Comparison of ENCODE assay signal across 25 cellular contexts in the genomic region with DNA sequence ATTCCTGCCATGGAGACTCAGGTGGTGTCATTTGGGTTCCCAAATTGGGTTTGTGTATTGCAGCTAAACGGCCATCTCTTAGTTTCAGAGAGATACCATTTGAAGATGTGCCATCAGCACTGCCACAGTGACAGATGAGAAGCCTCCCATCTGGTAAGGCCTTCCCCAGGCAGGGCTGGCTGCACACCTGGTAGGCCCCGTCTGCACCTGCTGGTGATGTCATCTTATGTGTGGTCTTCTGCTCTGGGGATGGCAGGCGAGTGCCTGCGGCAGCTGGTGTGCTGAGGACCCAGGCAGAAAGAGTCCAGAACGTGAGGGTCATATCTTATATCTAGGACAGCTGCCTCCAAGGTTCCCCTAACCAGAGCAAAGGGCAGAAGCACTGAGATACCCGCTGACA.
A peak's percentile ranks its signal among the peaks of the same experiment; 100 is the strongest.
DNase-seq lines count a peak whose midpoint lies in the region; ATAC-seq and TF ChIP-seq lines count a peak whose summit lies in the region.
"Had no signal": no experiment of that assay in that cellular context is flagged by ENCODE, and none has a peak within 500 bp of the region (broad histone marks: within the 10 kb centered on the region; RNA-seq: fewer than 3 reads in every experiment).

No MANE protein-coding gene starts in this region.

- no peak overlapping the region for H3K9ac ChIP-seq in endodermal cell (ENCODE audit: extremely low read depth, low read length, poor library complexity, severe bottlenecking)
- H3K9ac ChIP-seq: GM23248 had no signal

- no peak overlapping the region for H3K27ac ChIP-seq in endodermal cell (ENCODE audit: low read depth, low read length)
- H3K27ac ChIP-seq: breast epithelium, colonic mucosa, esophagus squamous epithelium, gastroesophageal sphincter, GM23248, PC-9, SJSA1, uterus had no signal

- peaks cover 5% of the 10 kb centered on the region for H3K27me3 ChIP-seq in endodermal cell (ENCODE audit: control insufficient read depth, insufficient read depth, low read length, poor library complexity, severe bottlenecking)
- H3K27me3 ChIP-seq: breast epithelium, colonic mucosa, esophagus squamous epithelium, gastroesophageal sphincter, uterus had no signal

- H3K4me1 Mint-ChIP-seq in endodermal cell = no peaks in the 10 kb centered on the region
- H3K4me1 Mint-ChIP-seq: stimulated activated naive B cell treated with anti-CD40 and anti-IgM and Interleukin-4, amounts not matched to agents 10 μg/mL and 1 μg/mL and 100 μg/mL, for 72 hours had no signal

- no peak for ATAC-seq in HG03378 (IDR thresholded peaks at IDR 0.05; ENCODE audit: unreplicated experiment)
- ATAC-seq: activated CD8-positive, alpha-beta T cell treated with anti-CD3 and anti-CD28 coated beads, Interleukin-2, amount 10 ng/mL, durations not matched to agents 7 days and 5 days; effector memory CD8-positive, alpha-beta T cell; gastroesophageal sphincter; stimulated activated naive B cell treated with anti-CD40 and anti-IgM and Interleukin-4, amounts not matched to agents 10 μg/mL and 1 μg/mL and 100 μg/mL, for 72 hours had no signal

- H3K36me3 ChIP-seq in endodermal cell (ENCODE audit: control insufficient read depth, insufficient read depth, low read length) = no peaks in the 10 kb centered on the region
- H3K36me3 ChIP-seq: breast epithelium, colonic mucosa, esophagus squamous epithelium, gastroesophageal sphincter, SJSA1, uterus had no signal

- no peak overlapping the region for H3K4me3 ChIP-seq in endodermal cell (ENCODE audit: low read length)
- H3K4me3 ChIP-seq: breast epithelium, colonic mucosa, esophagus squamous epithelium, gastroesophageal sphincter, GM23248, PC-9, SJSA1, uterus had no signal

- no peaks in the 10 kb centered on the region for H3K9me3 ChIP-seq in endodermal cell (ENCODE audit: control insufficient read depth, low read length)
- H3K9me3 ChIP-seq: breast epithelium, colonic mucosa, esophagus squamous epithelium, gastroesophageal sphincter, SJSA1, uterus had no signal

- H3K27me3 Mint-ChIP-seq in endodermal cell (ENCODE audit: insufficient read depth) = peaks cover 3% of the 10 kb centered on the region

- DNase-seq in DMS53 treated with DMSO at 0.1 percent for 48 hours (lab: John Stamatoyannopoulos, UW; ENCODE audit: unreplicated experiment) (peak; percentile 96), NAMALWA (ENCODE audit: low spot score) (peak; percentile 85), NCI-H510A (lab: John Stamatoyannopoulos, UW) (peak; percentile 73), endodermal cell (peak; percentile 13), epidermal melanocyte (ENCODE audit: insufficient read length, low spot score) (no peak), NOMO-1 treated with DMSO at 0.1 percent for 48 hours (lab: John Stamatoyannopoulos, UW; ENCODE audit: unreplicated experiment) (no peak)
- DNase-seq: activated CD4-positive, alpha-beta T cell treated with anti-CD3 and anti-CD28 coated beads for 1 hour; activated CD8-positive, alpha-beta T cell treated with anti-CD3 and anti-CD28 coated beads, Interleukin-2, amount 10 ng/mL, durations not matched to agents 7 days and 5 days; activated naive CD4-positive, alpha-beta T cell; activated T-cell treated with anti-CD3 and anti-CD28 coated beads, Interleukin-2, amount 50 U/mL, for 1 hour; CD4-positive, CD25-positive, alpha-beta regulatory T cell; colonic mucosa; effector memory CD8-positive, alpha-beta T cell; esophagus squamous epithelium; GM23248; mammary epithelial cell; occipital lobe; PC-9; stimulated activated CD4-positive, alpha-beta T cell treated with anti-CD3 and anti-CD28 coated beads, Interleukin-2, amount 100 ng/mL, for 48 hours; stimulated activated naive B cell treated with anti-CD40 and anti-IgM and Interleukin-4, amounts not matched to agents 10 μg/mL and 1 μg/mL and 100 μg/mL, for 72 hours; uterus had no signal

- H3K9me3 Mint-ChIP-seq in endodermal cell = peaks cover under 1% of the 10 kb centered on the region
- H3K9me3 Mint-ChIP-seq: stimulated activated naive B cell treated with anti-CD40 and anti-IgM and Interleukin-4, amounts not matched to agents 10 μg/mL and 1 μg/mL and 100 μg/mL, for 72 hours had no signal

- no peaks in the 10 kb centered on the region for H3K36me3 Mint-ChIP-seq in endodermal cell (ENCODE audit: low read depth)
- H3K36me3 Mint-ChIP-seq: CD4-positive, CD25-positive, alpha-beta regulatory T cell; stimulated activated naive B cell treated with anti-CD40 and anti-IgM and Interleukin-4, amounts not matched to agents 10 μg/mL and 1 μg/mL and 100 μg/mL, for 72 hours had no signal

- WGBS in endodermal cell (ENCODE audit: insufficient coverage in 1 of 2, insufficient read length in 1 of 2), 2 experiments = 86 to 97% methylated on average over 6 of the region's 6 CpGs

- H3K4me1 ChIP-seq in endodermal cell (ENCODE audit: control insufficient read depth, insufficient read depth, low read length) = no peaks in the 10 kb centered on the region
- H3K4me1 ChIP-seq: breast epithelium, colonic mucosa, esophagus squamous epithelium, gastroesophageal sphincter, SJSA1, uterus had no signal

- no peak overlapping the region for H3K27ac Mint-ChIP-seq in endodermal cell
- H3K27ac Mint-ChIP-seq: activated CD8-positive, alpha-beta T cell treated with anti-CD3 and anti-CD28 coated beads, Interleukin-2, amount 10 ng/mL, durations not matched to agents 7 days and 5 days; CD4-positive, CD25-positive, alpha-beta regulatory T cell; effector memory CD8-positive, alpha-beta T cell; stimulated activated naive B cell treated with anti-CD40 and anti-IgM and Interleukin-4, amounts not matched to agents 10 μg/mL and 1 μg/mL and 100 μg/mL, for 72 hours had no signal

- H3K4me3 Mint-ChIP-seq in endodermal cell = no peak overlapping the region
- H3K4me3 Mint-ChIP-seq: activated CD8-positive, alpha-beta T cell treated with anti-CD3 and anti-CD28 coated beads, Interleukin-2, amount 10 ng/mL, durations not matched to agents 7 days and 5 days; CD4-positive, CD25-positive, alpha-beta regulatory T cell; effector memory CD8-positive, alpha-beta T cell; stimulated activated naive B cell treated with anti-CD40 and anti-IgM and Interleukin-4, amounts not matched to agents 10 μg/mL and 1 μg/mL and 100 μg/mL, for 72 hours had no signal

- TF ChIP-seq CTCF in endodermal cell (conservative IDR thresholded peaks at IDR 0.05) = no peak

Comparison
In these comparisons a context has a peak if more than half of its experiments do, and no peak if none do; other contexts are left out.
1. DNase-seq: peak in DMS53 treated with DMSO at 0.1 percent for 48 hours (single experiment), NAMALWA (single experiment), NCI-H510A (single experiment) and endodermal cell (single experiment); none in epidermal melanocyte (single experiment) and NOMO-1 treated with DMSO at 0.1 percent for 48 hours (single experiment).